9 cellular contexts compared by ENCODE assay signal in the genomic region with DNA sequence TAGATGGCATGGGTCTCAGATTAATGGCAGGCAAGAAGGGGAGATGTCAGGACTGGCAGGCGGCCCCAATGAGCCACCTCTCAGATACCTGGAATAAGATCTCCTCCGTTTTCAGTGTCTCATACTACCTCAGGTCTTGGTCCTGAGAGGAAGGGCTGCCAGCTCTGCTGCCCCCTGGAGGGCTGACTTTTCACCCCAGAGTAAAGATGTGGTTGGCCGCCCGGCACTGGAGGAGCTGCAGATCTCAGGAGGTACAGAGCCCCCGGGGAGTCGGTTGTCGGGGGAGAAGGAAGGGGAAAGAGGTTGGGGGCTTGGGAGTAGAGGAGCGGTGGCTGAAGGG. TPM values are rescaled to one million over a fixed set of nuclear protein-coding genes. Genes with fewer than 3 reads are reported as not detected.
A peak's percentile ranks its signal among the peaks of the same experiment; 100 is the strongest.
DNase-seq lines count a peak whose midpoint lies in the region; ATAC-seq and TF ChIP-seq lines count a peak whose summit lies in the region.
"Had no signal": no experiment of that assay in that cellular context is flagged by ENCODE, and none has a peak within 500 bp of the region (broad histone marks: within the 10 kb centered on the region; RNA-seq: fewer than 3 reads in every experiment).

No MANE protein-coding gene starts in this region.

- 6% methylated on average over 8 of the region's 8 CpGs for WGBS in HUES64
- WGBS in upper lobe of left lung, 2 donors: 17 to 29% methylated on average over 8 of the region's 8 CpGs

- no peak overlapping the region for H3K9ac ChIP-seq in HUES64 (ENCODE audit: low read depth, low read length)
- H3K9ac ChIP-seq in mucosa of rectum (ENCODE audit: low read depth in 1 of 2, low read length in 2 of 2): no peak overlapping the region

- no peaks in the 10 kb centered on the region for H3K36me3 Mint-ChIP-seq in endothelial cell (ENCODE audit: low read depth, unreplicated experiment)

- H3K4me3 Mint-ChIP-seq in endothelial cell (ENCODE audit: unreplicated experiment): peak overlapping the region; percentile 88

- H3K9me3 ChIP-seq in HUES64 (ENCODE audit: insufficient read depth, low read depth, low read length): no peaks in the 10 kb centered on the region
- H3K9me3 ChIP-seq in mucosa of rectum (ENCODE audit: control insufficient read depth in 2 of 2, low read length in 2 of 2): no peaks in the 10 kb centered on the region
- peaks cover 0 to 2% (median 0%) of the 10 kb centered on the region in 4 donors for H3K9me3 ChIP-seq in upper lobe of left lung

- H3K27me3 ChIP-seq in HUES64 (ENCODE audit: insufficient read depth, low read length): peaks cover 31% of the 10 kb centered on the region
- peaks cover 14 to 27% of the 10 kb centered on the region in 2 donors for H3K27me3 ChIP-seq in mucosa of rectum (ENCODE audit: control insufficient read depth in 2 of 2, insufficient read depth in 2 of 2, low read length in 2 of 2)
- H3K27me3 ChIP-seq in upper lobe of left lung: peaks cover 0 to 21% (median 10%) of the 10 kb centered on the region in 4 donors

- H3K27me3 Mint-ChIP-seq in endothelial cell (ENCODE audit: unreplicated experiment): peaks cover 6% of the 10 kb centered on the region

- TF ChIP-seq POLR2A in upper lobe of left lung (IDR thresholded peaks at IDR 0.05): no peak

- H3K4me1 Mint-ChIP-seq in endothelial cell (ENCODE audit: unreplicated experiment): peaks cover 35% of the 10 kb centered on the region

- TF ChIP-seq CTCF in endothelial cell (IDR thresholded peaks at IDR 0.05; ENCODE audit: unreplicated experiment) (peak; percentile 64), upper lobe of left lung (IDR thresholded peaks at IDR 0.05) (peak in 4 of 6 experiments; percentile 20 to 32 (median 29))

- TF ChIP-seq EP300 in upper lobe of left lung (IDR thresholded peaks at IDR 0.05): no peak

- ATAC-seq in upper lobe of left lung (ENCODE audit: low FRiP score in 2 of 2) (peak; percentile 34 to 42), HG03442 (IDR thresholded peaks at IDR 0.05; ENCODE audit: unreplicated experiment) (no peak), HG02970 (IDR thresholded peaks at IDR 0.05; ENCODE audit: low FRiP score, unreplicated experiment) (no peak)

- H3K27ac ChIP-seq in HUES64 (ENCODE audit: low read depth, low read length) (no peak overlapping the region), mucosa of rectum (ENCODE audit: low read depth in 2 of 2, low read length in 2 of 2) (no peak overlapping the region), upper lobe of left lung (peak overlapping the region in 1 of 4 donors; percentile 39)

- H3K27ac Mint-ChIP-seq in endothelial cell (ENCODE audit: unreplicated experiment): peak overlapping the region; percentile 36

- H3K4me3 ChIP-seq in HUES64 (ENCODE audit: low read length) (peak overlapping the region; percentile 59), mucosa of rectum (ENCODE audit: low read length in 2 of 2) (peak overlapping the region; percentile 30 to 67), upper lobe of left lung (peak overlapping the region in 3 of 4 donors; percentile 34 to 53 (median 41))

- H3K4me1 ChIP-seq in HUES64 (ENCODE audit: insufficient read depth, low read length) (peaks cover 11% of the 10 kb centered on the region; the same call in 1 of the 2 replicates), mucosa of rectum (ENCODE audit: control insufficient read depth in 2 of 2, insufficient read depth in 2 of 2, low read length in 2 of 2) (peaks cover 2 to 4% of the 10 kb centered on the region in 2 donors), upper lobe of left lung (peaks cover 18 to 27% (median 21%) of the 10 kb centered on the region in 4 donors)

- no peaks in the 10 kb centered on the region for H3K9me3 Mint-ChIP-seq in endothelial cell (ENCODE audit: unreplicated experiment)

- H3K36me3 ChIP-seq in HUES64 (ENCODE audit: insufficient read depth, low read length): no peaks in the 10 kb centered on the region
- no peaks in the 10 kb centered on the region for H3K36me3 ChIP-seq in mucosa of rectum (ENCODE audit: control insufficient read depth in 2 of 2, insufficient read depth in 2 of 2, low read length in 2 of 2)
- no peaks in the 10 kb centered on the region for H3K36me3 ChIP-seq in upper lobe of left lung

- DNase-seq in D341Med (ENCODE audit: low spot score) (peak; percentile 51), UCSD-AML1 (lab: John Stamatoyannopoulos, UW; ENCODE audit: unreplicated experiment) (peak; percentile 68), endothelial cell (ENCODE audit: low spot score) (peak; percentile 88), upper lobe of left lung (peak in 1 of 2 donors; percentile 35)

RNA-seq across cellular contexts. Expression of a gene that starts 0.6 kb away (rescaled TPM):
- 4.1 TPM for polyA plus RNA-seq in HUES64 (2013, experiment 1 of 2)
- 7.1 TPM for polyA plus RNA-seq in HUES64 (2013, experiment 2 of 2)
- total RNA-seq in endothelial cell (ENCODE audit: unreplicated experiment): 22.6 TPM
- total RNA-seq in upper lobe of left lung: 10 to 100 TPM in 3 of 6 donors, 1 to 10 TPM in 3; 4.3 to 21.2 (median 10.4) TPM
- total RNA-seq: T-helper 2 cell treated with Interferon-gamma antibody and Interleukin-4, amounts not matched to agents 100 ng/mL and 5 ng/mL, for 36 hours had no signal

Comparison
In these comparisons a context has a peak if more than half of its experiments do, and no peak if none do; other contexts are left out.
1. ATAC-seq: peak in upper lobe of left lung (2 of 2); none in HG03442 (single experiment) and HG02970 (single experiment).
2. Peak in every context shown above with its lines, with median percentiles within 50 percentile points of each other: H3K4me3 ChIP-seq.